In the genomic region with DNA sequence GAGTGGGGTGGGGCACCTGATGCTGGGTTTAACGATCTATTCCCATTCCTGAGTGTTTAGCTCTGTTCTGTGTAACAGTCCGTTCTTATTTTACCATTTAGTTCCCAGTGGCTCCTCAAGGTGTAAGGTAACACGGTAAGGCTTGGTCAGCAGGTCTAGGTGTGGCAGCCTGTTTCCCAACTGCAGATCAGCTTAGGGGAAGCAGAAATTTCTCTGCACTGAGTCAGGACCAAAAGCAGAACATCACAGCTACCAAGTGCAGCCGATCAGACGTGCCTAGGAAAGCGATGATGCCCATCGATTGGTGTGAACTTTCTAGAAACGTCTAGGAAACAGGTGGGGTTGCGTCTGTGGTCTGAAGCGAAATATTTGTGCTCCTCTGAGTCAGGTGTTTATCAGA, we compare ENCODE assay signal across 23 cellular contexts.
DNase-seq lines count a peak whose midpoint lies in the region; ATAC-seq, FAIRE-seq and TF ChIP-seq lines count a peak whose summit lies in the region.
"Had no signal": no experiment of that assay in that cellular context is flagged by ENCODE, and none has a peak within 500 bp of the region (broad histone marks: within the 10 kb centered on the region; RNA-seq: fewer than 3 reads in every experiment).

No MANE protein-coding gene starts in this region.

- no peak for TF ChIP-seq CTCF in MCF 10A (IDR thresholded peaks at IDR 0.05; ENCODE audit: unreplicated experiment)
- TF ChIP-seq CTCF in breast epithelium (IDR thresholded peaks at IDR 0.05) = no peak
- no peak for TF ChIP-seq CTCF in bronchial epithelial cell (IDR thresholded peaks at IDR 0.05; ENCODE audit: insufficient read depth, low read length, severe bottlenecking)
- no peak for TF ChIP-seq CTCF in kidney epithelial cell (IDR thresholded peaks at IDR 0.05; ENCODE audit: insufficient read depth, low read length, poor library complexity, severe bottlenecking)
- no peak for TF ChIP-seq CTCF in type B pancreatic cell (conservative IDR thresholded peaks at IDR 0.05)

- POLR2A ChIA-PET in MCF 10A (lab: Yijun Ruan, JAX) = no interaction called here

- no peaks in the 10 kb centered on the region for H3K4me1 ChIP-seq in breast epithelium

- no peak overlapping the region for H3K4me3 ChIP-seq in breast epithelium
- no peak overlapping the region for H3K4me3 ChIP-seq in bronchial epithelial cell (ENCODE audit: low read depth, low read length)
- no peak overlapping the region for H3K4me3 ChIP-seq in kidney epithelial cell (ENCODE audit: low read depth, low read length)
- H3K4me3 ChIP-seq: GM12878 had no signal

- no peaks in the 10 kb centered on the region for H3K36me3 ChIP-seq in breast epithelium
- no peaks in the 10 kb centered on the region for H3K36me3 ChIP-seq in bronchial epithelial cell (ENCODE audit: control insufficient read depth, insufficient read depth, low read length)
- no peaks in the 10 kb centered on the region for H3K36me3 ChIP-seq in kidney epithelial cell (ENCODE audit: control insufficient read depth, insufficient read depth, low read length)

- no peak overlapping the region for H3K27ac ChIP-seq in breast epithelium

- H3K4me1 Mint-ChIP-seq in MCF 10A (ENCODE audit: insufficient read depth, unreplicated experiment) (peaks cover 6% of the 10 kb centered on the region), type B pancreatic cell (ENCODE audit: unreplicated experiment) (no peaks in the 10 kb centered on the region)

- no peak for ATAC-seq in GM19395 (IDR thresholded peaks at IDR 0.05; ENCODE audit: unreplicated experiment)
- ATAC-seq: CD8-positive, alpha-beta T cell; GM12878; Right ventricle myocardium inferior had no signal

- no peaks in the 10 kb centered on the region for H3K36me3 Mint-ChIP-seq in MCF 10A (ENCODE audit: insufficient read depth, unreplicated experiment)
- no peaks in the 10 kb centered on the region for H3K36me3 Mint-ChIP-seq in type B pancreatic cell
- H3K36me3 Mint-ChIP-seq: CD8-positive, alpha-beta T cell had no signal

- no TSS peak for BruUV-seq in MCF 10A (replicated peaks; lab: Mats Ljungman, UMichigan)

- intact Hi-C loops in MCF 10A (cut with micrococcal nuclease) = no loop called here
- intact Hi-C loops in breast epithelium (cut with DNase I; ENCODE audit: low total_unique reads) = loop anchor here (5.0 kb wide), 1 partner anchor 807 kb away; no protein-coding TSS in a partner anchor

- H3K9me3 Mint-ChIP-seq in MCF 10A (ENCODE audit: unreplicated experiment) (no peaks in the 10 kb centered on the region), type B pancreatic cell (no peaks in the 10 kb centered on the region)
- H3K9me3 Mint-ChIP-seq: CD8-positive, alpha-beta T cell had no signal

- H3K4me3 Mint-ChIP-seq in MCF 10A (ENCODE audit: unreplicated experiment) (no peak overlapping the region), type B pancreatic cell (no peak overlapping the region)
- H3K4me3 Mint-ChIP-seq: CD8-positive, alpha-beta T cell; H9 had no signal

- peak; percentile 41 for DNase-seq in MCF 10A (ENCODE audit: unreplicated experiment)
- DNase-seq in breast epithelium (ENCODE audit: low spot score in 2 of 2) = no peak
- DNase-seq in bronchial epithelial cell (ENCODE audit: low read depth) = peak; percentile 67
- DNase-seq in kidney epithelial cell (ENCODE audit: low read depth) = peak; percentile 5
- DNase-seq in type B pancreatic cell (ENCODE audit: extremely low spot score, unreplicated experiment) = no peak
- no peak for DNase-seq in EL
- no peak for DNase-seq in activated effector memory CD4-positive, alpha-beta T cell treated with anti-CD3 and anti-CD28 coated beads, Interleukin-2, amount 50 U/mL, for 16 hours
- DNase-seq: CD8-positive, alpha-beta T cell; DND-41; GDM1; H9; IMR-90; MV-4-11; NCI-H1417 treated with DMSO at 0.1 percent for 48 hours; NCI-H1930; NCI-H2171 treated with DMSO at 0.1 percent for 48 hours; NCI-H748 treated with DMSO at 0.1 percent for 48 hours; SK-N-SH had no signal

- TF ChIP-seq POLR2A in breast epithelium (IDR thresholded peaks at IDR 0.05) = no peak

- no peaks in the 10 kb centered on the region for H3K9me3 ChIP-seq in breast epithelium
- H3K9me3 ChIP-seq: SK-N-SH had no signal

- H3K27ac Mint-ChIP-seq in MCF 10A (ENCODE audit: low read depth, unreplicated experiment) (peak overlapping the region; percentile 5), type B pancreatic cell (peak overlapping the region; percentile 11)
- H3K27ac Mint-ChIP-seq: CD8-positive, alpha-beta T cell had no signal

- FAIRE-seq in bronchial epithelial cell (lab: Jason Lieb, UNC) = peak; percentile 73
- FAIRE-seq: D721Med, GM12878, GM18507 had no signal

- CTCF ChIA-PET in MCF 10A (lab: Yijun Ruan, JAX) = interaction anchor here (0.5 to 1.1 kb wide), 3 partner anchors 8 to 1585 kb away, joined by 4 to 7 read pairs (median 4); no protein-coding TSS in a partner anchor

- H3K27me3 ChIP-seq in breast epithelium = peaks cover 0 to 10% of the 10 kb centered on the region in 2 donors
- no peaks in the 10 kb centered on the region for H3K27me3 ChIP-seq in bronchial epithelial cell (ENCODE audit: control insufficient read depth, insufficient read depth, low read length)
- no peaks in the 10 kb centered on the region for H3K27me3 ChIP-seq in kidney epithelial cell (ENCODE audit: control insufficient read depth, insufficient read depth, low read length)

- H3K27me3 Mint-ChIP-seq in MCF 10A (ENCODE audit: insufficient read depth, unreplicated experiment) (no peaks in the 10 kb centered on the region), type B pancreatic cell (peaks cover 13% of the 10 kb centered on the region)

Comparison
In these comparisons a context has a peak if more than half of its experiments do, and no peak if none do; other contexts are left out.
1. DNase-seq: peak in MCF 10A (single experiment), bronchial epithelial cell (single experiment) and kidney epithelial cell (single experiment); none in breast epithelium (0 of 2), type B pancreatic cell (single experiment), EL (single experiment) and activated effector memory CD4-positive, alpha-beta T cell treated with anti-CD3 and anti-CD28 coated beads, Interleukin-2, amount 50 U/mL, for 16 hours (single experiment).